Comparison of ENCODE assay signal across 26 cellular contexts in genomic region chr6:3904518-3904917, GRCh38.
"Had no signal": no experiment of that assay in that cellular context is flagged by ENCODE, and none has a peak within 500 bp of the region (broad histone marks: within the 10 kb centered on the region; RNA-seq: fewer than 3 reads in every experiment).

No MANE protein-coding gene starts in this region.

- DNase-seq: activated B cell treated with CpG ODN at 0.5 μM for 24 hours; activated CD4-positive, alpha-beta T cell treated with anti-CD3 and anti-CD28 coated beads for 4 hours; activated CD4-positive, alpha-beta T cell treated with anti-CD3 and anti-CD28 coated beads, Interleukin-2, amount 50 U/mL, for 48 hours; activated CD8-positive, alpha-beta memory T cell treated with anti-CD3 and anti-CD28 coated beads, Interleukin-2, amount 50 U/mL, for 48 hours; activated naive CD4-positive, alpha-beta T cell treated with Interleukin-2 at 50 U/mL for 16 hours; activated T-cell treated with anti-CD3 and anti-CD28 coated beads, Interleukin-2, amount 50 U/mL, for 4 hours; body of pancreas; effector memory CD8-positive, alpha-beta T cell; left lung; mammary epithelial cell; ovary; stimulated activated CD4-positive, alpha-beta T cell treated with anti-CD3 and anti-CD28 coated beads, Interleukin-15, amount 100 ng/mL, for 24 hours; stimulated activated CD8-positive, alpha-beta memory T cell treated with anti-CD3 and anti-CD28 coated beads, Interleukin-4, amount 100 ng/mL, for 48 hours; stimulated activated naive B cell treated with anti-CD40 and anti-IgM and Interleukin-4, amounts not matched to agents 10 μg/mL and 1 μg/mL and 100 μg/mL, for 72 hours; SW 1271; T-helper 17 cell; testis; upper lobe of left lung had no signal

- H3K27ac ChIP-seq: cardiac muscle cell, left lung, neutrophil, ovary, SK-N-MC, testis, upper lobe of left lung had no signal

- H3K9me3 ChIP-seq: body of pancreas, left lung, neutrophil, ovary, testis, upper lobe of left lung had no signal

- ATAC-seq: activated T-cell treated with anti-CD3 and anti-CD28 coated beads, Interleukin-2, amount 50 U/mL, for 4 hours; body of pancreas; effector memory CD8-positive, alpha-beta T cell; esophagus mucosa; left lung; natural killer cell treated with Interleukin-12 subunit alpha and Interleukin-12 subunit beta and Interleukin-15 and Interleukin-18, amount 100 ng/mL, for 72 hours; sciatic nerve; stimulated activated naive B cell treated with anti-CD40 and anti-IgM and Interleukin-4, amounts not matched to agents 10 μg/mL and 1 μg/mL and 100 μg/mL, for 72 hours; T-helper 17 cell had no signal

- H3K9me3 Mint-ChIP-seq: activated B cell treated with CpG ODN at 0.5 μM for 24 hours; activated T-cell treated with anti-CD3 and anti-CD28 coated beads, Interleukin-2, amount 50 U/mL, for 4 hours; activated T-helper 2 cell treated with anti-CD3 and anti-CD28 coated beads, Interferon-gamma antibody, Interleukin-2, Interleukin-4, amounts not matched to agents 10 μg/mL and 5 μg/mL and 100 μg/mL, durations not matched to agents 14 hours and 24 hours and 36 hours; effector memory CD8-positive, alpha-beta T cell; natural killer cell treated with Interleukin-12 subunit alpha and Interleukin-12 subunit beta and Interleukin-15 and Interleukin-18, amount 100 ng/mL, for 72 hours; stimulated activated naive B cell treated with anti-CD40 and anti-IgM and Interleukin-4, amounts not matched to agents 10 μg/mL and 1 μg/mL and 100 μg/mL, for 72 hours had no signal

- H3K4me3 Mint-ChIP-seq: activated B cell treated with CpG ODN at 0.5 μM for 24 hours; activated T-cell treated with anti-CD3 and anti-CD28 coated beads, Interleukin-2, amount 50 U/mL, for 4 hours; effector memory CD8-positive, alpha-beta T cell; natural killer cell treated with Interleukin-12 subunit alpha and Interleukin-12 subunit beta and Interleukin-15 and Interleukin-18, amount 100 ng/mL, for 72 hours; stimulated activated naive B cell treated with anti-CD40 and anti-IgM and Interleukin-4, amounts not matched to agents 10 μg/mL and 1 μg/mL and 100 μg/mL, for 72 hours; T-helper 17 cell had no signal

- H3K4me1 ChIP-seq: left lung, upper lobe of left lung had no signal

- H3K36me3 ChIP-seq: cardiac muscle cell, left lung, neutrophil, ovary, upper lobe of left lung had no signal

- H3K27me3 ChIP-seq: body of pancreas, cardiac muscle cell, left lung, ovary, testis, upper lobe of left lung had no signal

- H3K4me3 ChIP-seq: body of pancreas, cardiac muscle cell, left lung, ovary, SK-N-MC, smooth muscle cell, testis, upper lobe of left lung had no signal

- H3K27ac Mint-ChIP-seq: activated B cell treated with CpG ODN at 0.5 μM for 24 hours; activated T-helper 2 cell treated with anti-CD3 and anti-CD28 coated beads, Interferon-gamma antibody, Interleukin-2, Interleukin-4, amounts not matched to agents 10 μg/mL and 5 μg/mL and 100 μg/mL, durations not matched to agents 14 hours and 24 hours and 36 hours; effector memory CD8-positive, alpha-beta T cell; natural killer cell treated with Interleukin-12 subunit alpha and Interleukin-12 subunit beta and Interleukin-15 and Interleukin-18, amount 100 ng/mL, for 72 hours; stimulated activated naive B cell treated with anti-CD40 and anti-IgM and Interleukin-4, amounts not matched to agents 10 μg/mL and 1 μg/mL and 100 μg/mL, for 72 hours; T-helper 17 cell had no signal

- H3K4me1 Mint-ChIP-seq: activated B cell treated with CpG ODN at 0.5 μM for 24 hours had no signal

- H3K36me3 Mint-ChIP-seq: natural killer cell treated with Interleukin-12 subunit alpha and Interleukin-12 subunit beta and Interleukin-15 and Interleukin-18, amount 100 ng/mL, for 72 hours; stimulated activated naive B cell treated with anti-CD40 and anti-IgM and Interleukin-4, amounts not matched to agents 10 μg/mL and 1 μg/mL and 100 μg/mL, for 72 hours had no signal
